21 cellular contexts compared by ENCODE assay signal in genomic region chr17:17084941-17085340, GRCh38. TPM values are rescaled to one million over a fixed set of nuclear protein-coding genes. Genes with fewer than 3 reads are reported as not detected.
DNase-seq lines count a peak whose midpoint lies in the region; ATAC-seq and TF ChIP-seq lines count a peak whose summit lies in the region.
"Had no signal": no experiment of that assay in that cellular context is flagged by ENCODE, and none has a peak within 500 bp of the region (broad histone marks: within the 10 kb centered on the region; RNA-seq: fewer than 3 reads in every experiment).

No MANE protein-coding gene starts in this region.

- H3K27me3 Mint-ChIP-seq in chondrocyte (ENCODE audit: low read depth) (no peaks in the 10 kb centered on the region), nephron progenitor cell (ENCODE audit: low read depth, poor library complexity) (no peaks in the 10 kb centered on the region)
- H3K27me3 Mint-ChIP-seq: IgD-negative memory B cell had no signal

- no peaks in the 10 kb centered on the region for H3K9me3 ChIP-seq in upper lobe of right lung
- H3K9me3 ChIP-seq: BE2C, HAP-1 had no signal

- peak; percentile 33 for DNase-seq in activated effector memory CD4-positive, alpha-beta T cell treated with anti-CD3 and anti-CD28 coated beads, Interleukin-2, amount 50 U/mL, for 16 hours
- DNase-seq in activated effector memory CD4-positive, alpha-beta T cell treated with Interleukin-2 at 50 U/mL for 16 hours, result no peak
- peak; percentile 42 for DNase-seq in chondrocyte (ENCODE audit: low spot score)
- DNase-seq in nephron progenitor cell, result no peak
- peak; percentile 15 for DNase-seq in upper lobe of right lung
- DNase-seq in hepatic stellate cell (ENCODE audit: low spot score), result no peak
- DNase-seq: BE2C; DMS79 treated with DMSO at 0.1 percent for 48 hours; NCI-H1105 treated with DMSO at 0.1 percent for 48 hours; NCI-H187; NCI-H2171; NCI-H446; NCI-H69; NK-92 treated with Interleukin-12 subunit alpha and Interleukin-12 subunit beta, amount 100 ng/mL, for 24 hours; OCI-M1 had no signal

- peaks cover 18% of the 10 kb centered on the region for H3K4me1 ChIP-seq in upper lobe of right lung
- H3K4me1 ChIP-seq: BE2C, HAP-1 had no signal

- H3K4me1 Mint-ChIP-seq in chondrocyte (ENCODE audit: low read depth) (peaks cover 26% of the 10 kb centered on the region), nephron progenitor cell (peaks cover 51% of the 10 kb centered on the region)

- H3K9me3 Mint-ChIP-seq in chondrocyte (ENCODE audit: low read depth) (no peaks in the 10 kb centered on the region), nephron progenitor cell (no peaks in the 10 kb centered on the region)
- H3K9me3 Mint-ChIP-seq: CD8-positive, alpha-beta memory T cell; IgD-negative memory B cell had no signal

- no peaks in the 10 kb centered on the region for H3K27me3 ChIP-seq in upper lobe of right lung
- H3K27me3 ChIP-seq: BE2C had no signal

- H3K4me3 Mint-ChIP-seq in chondrocyte (ENCODE audit: unreplicated experiment) (no peak overlapping the region), nephron progenitor cell (no peak overlapping the region)
- H3K4me3 Mint-ChIP-seq: CD8-positive, alpha-beta memory T cell had no signal

- H3K27ac Mint-ChIP-seq in chondrocyte (ENCODE audit: unreplicated experiment), result peak overlapping the region; percentile 49
- peak overlapping the region; percentile 78 for H3K27ac Mint-ChIP-seq in nephron progenitor cell
- H3K27ac Mint-ChIP-seq: IgD-negative memory B cell had no signal

- peaks cover 13% of the 10 kb centered on the region for H3K36me3 ChIP-seq in upper lobe of right lung
- H3K36me3 ChIP-seq: BE2C had no signal

- ATAC-seq in upper lobe of right lung, result no peak
- no peak for ATAC-seq in GM21619 (IDR thresholded peaks at IDR 0.05; ENCODE audit: unreplicated experiment)
- no peak for ATAC-seq in GM18861 (IDR thresholded peaks at IDR 0.05; ENCODE audit: unreplicated experiment)

- H3K27ac ChIP-seq in upper lobe of right lung, result no peak overlapping the region
- H3K27ac ChIP-seq: 22Rv1 had no signal

- no peak overlapping the region for H3K4me3 ChIP-seq in upper lobe of right lung
- H3K4me3 ChIP-seq: HAP-1 had no signal

- intact Hi-C loops in upper lobe of right lung (cut with DNase I), result no loop called here

- H3K36me3 Mint-ChIP-seq in chondrocyte (ENCODE audit: low read depth) (peaks cover 9% of the 10 kb centered on the region), nephron progenitor cell (ENCODE audit: low read depth) (peaks cover 53% of the 10 kb centered on the region)

- TF ChIP-seq CTCF in chondrocyte (IDR thresholded peaks at IDR 0.05) (no peak), nephron progenitor cell (IDR thresholded peaks at IDR 0.05) (no peak), upper lobe of right lung (IDR thresholded peaks at IDR 0.05) (no peak)

RNA-seq across cellular contexts. Expression of gene MPRIP, which starts 42.7 kb away (rescaled TPM):
- total RNA-seq in chondrocyte (197 to 352 TPM (median 345 TPM) in 3 replicates), upper lobe of right lung (333 TPM)

Comparison
In these comparisons a context has a peak if more than half of its experiments do, and no peak if none do; other contexts are left out.
1. DNase-seq: peak in activated effector memory CD4-positive, alpha-beta T cell treated with anti-CD3 and anti-CD28 coated beads, Interleukin-2, amount 50 U/mL, for 16 hours (single experiment), chondrocyte (single experiment) and upper lobe of right lung (single experiment); none in activated effector memory CD4-positive, alpha-beta T cell treated with Interleukin-2 at 50 U/mL for 16 hours (single experiment), nephron progenitor cell (single experiment) and hepatic stellate cell (single experiment).